Comparison of ENCODE assay signal across 28 cellular contexts in the genomic region with DNA sequence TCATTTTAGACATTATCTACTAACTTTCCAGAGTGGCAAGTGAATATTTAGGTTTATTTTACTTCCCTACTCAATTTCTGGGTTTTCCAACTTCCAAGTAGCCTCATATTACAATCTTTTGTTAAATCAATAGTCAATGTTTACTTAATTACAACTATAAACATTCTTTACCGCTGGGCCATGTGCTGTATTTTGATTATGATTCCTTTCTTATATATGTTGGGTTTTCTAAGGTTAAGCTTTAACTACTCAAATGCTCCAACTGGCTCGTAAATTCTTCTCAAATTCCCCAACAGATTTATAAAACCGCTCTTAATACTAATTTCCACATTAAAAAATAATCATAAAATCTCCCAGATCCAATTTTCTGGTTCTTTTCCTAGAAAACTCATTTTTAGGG.
"Had no signal": no experiment of that assay in that cellular context is flagged by ENCODE, and none has a peak within 500 bp of the region (broad histone marks: within the 10 kb centered on the region; RNA-seq: fewer than 3 reads in every experiment).

No MANE protein-coding gene starts in this region.

- H3K4me3 ChIP-seq: breast epithelium, Peyer's patch, SJCRH30 had no signal

- H3K27ac ChIP-seq: breast epithelium, Peyer's patch, RWPE1, SJCRH30, VCaP had no signal

- DNase-seq: activated CD4-positive, alpha-beta T cell treated with anti-CD3 and anti-CD28 coated beads for 4 hours; activated CD8-positive, alpha-beta memory T cell treated with anti-CD3 and anti-CD28 coated beads, Interleukin-2, amount 50 U/mL, for 4 hours; activated CD8-positive, alpha-beta T cell treated with anti-CD3 and anti-CD28 coated beads for 36 hours; activated gamma-delta T cell treated with Interleukin-2 at 50 U/mL for 16 hours; activated naive CD4-positive, alpha-beta T cell treated with anti-CD3 and anti-CD28 coated beads, Interleukin-2, amount 10 ng/mL, durations not matched to agents 7 days and 5 days; activated naive CD8-positive, alpha-beta T cell treated with anti-CD3 and anti-CD28 coated beads for 36 hours; activated T-cell treated with anti-CD3 and anti-CD28 coated beads, Interleukin-2, amount 50 U/mL, for 72 hours; caudate nucleus; Karpas-422; MM.1S; NCI-H1105; NCI-H1436 treated with DMSO at 0.1 percent for 48 hours; NCI-H187; NCI-H2081; NCI-H2227 treated with DMSO at 0.1 percent for 48 hours; NCI-H446 treated with DMSO at 0.1 percent for 48 hours; NCI-H526 treated with DMSO at 0.1 percent for 48 hours; NK-92 treated with Interleukin-12 subunit alpha and Interleukin-12 subunit beta, amount 100 ng/mL, for 24 hours; OCI-M1; Peyer's patch; Right ventricle myocardium superior; SJCRH30; SK-N-SH; T-helper 1 cell had no signal

- H3K4me3 Mint-ChIP-seq: activated CD8-positive, alpha-beta T cell treated with anti-CD3 and anti-CD28 coated beads for 36 hours; activated naive CD4-positive, alpha-beta T cell treated with anti-CD3 and anti-CD28 coated beads, Interleukin-2, amount 10 ng/mL, durations not matched to agents 7 days and 5 days; activated naive CD8-positive, alpha-beta T cell treated with anti-CD3 and anti-CD28 coated beads for 36 hours; activated T-cell treated with anti-CD3 and anti-CD28 coated beads, Interleukin-2, amount 50 U/mL, for 72 hours had no signal

- H3K4me2 ChIP-seq: SK-N-SH had no signal

- H3K36me3 Mint-ChIP-seq: activated naive CD8-positive, alpha-beta T cell treated with anti-CD3 and anti-CD28 coated beads for 36 hours had no signal

- H3K9ac ChIP-seq: SK-N-SH had no signal

- H3K9me3 ChIP-seq: Peyer's patch, SK-N-SH had no signal

- H3K4me1 ChIP-seq: breast epithelium, Peyer's patch, SJCRH30 had no signal

- H3K36me3 ChIP-seq: breast epithelium, Peyer's patch, SJCRH30 had no signal

- H3K27ac Mint-ChIP-seq: activated CD8-positive, alpha-beta T cell treated with anti-CD3 and anti-CD28 coated beads for 36 hours; activated naive CD4-positive, alpha-beta T cell treated with anti-CD3 and anti-CD28 coated beads, Interleukin-2, amount 10 ng/mL, durations not matched to agents 7 days and 5 days; activated naive CD8-positive, alpha-beta T cell treated with anti-CD3 and anti-CD28 coated beads for 36 hours; activated T-cell treated with anti-CD3 and anti-CD28 coated beads, Interleukin-2, amount 50 U/mL, for 72 hours; activated T-helper 2 cell treated with anti-CD3 and anti-CD28 coated beads, Interferon-gamma antibody, Interleukin-2, Interleukin-4, amounts not matched to agents 10 μg/mL and 5 μg/mL and 100 μg/mL, durations not matched to agents 14 hours and 24 hours and 36 hours had no signal

- H3K27me3 ChIP-seq: breast epithelium, Peyer's patch, SJCRH30 had no signal

- H3K4me1 Mint-ChIP-seq: activated naive CD4-positive, alpha-beta T cell treated with anti-CD3 and anti-CD28 coated beads, Interleukin-2, amount 10 ng/mL, durations not matched to agents 7 days and 5 days; activated naive CD8-positive, alpha-beta T cell treated with anti-CD3 and anti-CD28 coated beads for 36 hours had no signal
